11 cellular contexts compared by ENCODE assay signal in genomic region chr1:101002551-101002950, GRCh38. TPM values are rescaled to one million over a fixed set of nuclear protein-coding genes. Genes with fewer than 3 reads are reported as not detected.
DNase-seq lines count a peak whose midpoint lies in the region; ATAC-seq and TF ChIP-seq lines count a peak whose summit lies in the region.
"Had no signal": no experiment of that assay in that cellular context is flagged by ENCODE, and none has a peak within 500 bp of the region (broad histone marks: within the 10 kb centered on the region; RNA-seq: fewer than 3 reads in every experiment).

No MANE protein-coding gene starts in this region.

- peaks cover 0 to 36% (median 6%) of the 10 kb centered on the region in 6 donors for H3K36me3 ChIP-seq in spleen
- no peaks in the 10 kb centered on the region for H3K36me3 ChIP-seq in neural progenitor cell

- no peak overlapping the region for H3K4me3 Mint-ChIP-seq in effector memory CD8-positive, alpha-beta T cell
- H3K4me3 Mint-ChIP-seq in neural progenitor cell = no peak overlapping the region

- ATAC-seq in effector memory CD8-positive, alpha-beta T cell (replicated peaks) = no peak
- ATAC-seq in HG03135 (IDR thresholded peaks at IDR 0.05; ENCODE audit: unreplicated experiment) = no peak

- peaks cover 13 to 31% of the 10 kb centered on the region in 2 donors for H3K4me1 Mint-ChIP-seq in effector memory CD8-positive, alpha-beta T cell (ENCODE audit: low read depth in 2 of 2)
- peaks cover 8% of the 10 kb centered on the region for H3K4me1 Mint-ChIP-seq in neural progenitor cell

- H3K4me2 ChIP-seq in neural progenitor cell = no peak overlapping the region

- TF ChIP-seq CTCF in spleen (IDR thresholded peaks at IDR 0.05 in 8 of 11, conservative IDR thresholded peaks at IDR 0.05 in 3 of 11) (no peak), neural progenitor cell (IDR thresholded peaks at IDR 0.05) (no peak)

- H4K20me1 ChIP-seq in neural progenitor cell (ENCODE audit: low read depth) = no peaks in the 10 kb centered on the region

- no peaks in the 10 kb centered on the region for H3K79me2 ChIP-seq in neural progenitor cell (ENCODE audit: low read depth)

- no peaks in the 10 kb centered on the region for H3K9me3 ChIP-seq in spleen
- H3K9me3 ChIP-seq in neural progenitor cell (ENCODE audit: low read depth) = no peaks in the 10 kb centered on the region

- H3K9ac ChIP-seq in neural progenitor cell = no peak overlapping the region

- H3K4me3 ChIP-seq in spleen (no peak overlapping the region), neural progenitor cell (no peak overlapping the region)

- H3K4me1 ChIP-seq in spleen = peaks cover 0 to 60% (median 28%) of the 10 kb centered on the region in 6 donors
- peaks cover 5% of the 10 kb centered on the region for H3K4me1 ChIP-seq in neural progenitor cell

- no peaks in the 10 kb centered on the region for H3K27me3 Mint-ChIP-seq in effector memory CD8-positive, alpha-beta T cell
- H3K27me3 Mint-ChIP-seq in neural progenitor cell (ENCODE audit: insufficient read depth, low read depth) = no peaks in the 10 kb centered on the region

- 9 to 20% (median 17%) methylated on average over 2 of the region's 2 CpGs for WGBS in spleen, 5 donors

- H3K27ac ChIP-seq in spleen (peak overlapping the region in 7 of 8 donors; percentile 24 to 87 (median 78)), neural progenitor cell (no peak overlapping the region)
- H3K27ac ChIP-seq: 22Rv1, VCaP had no signal

- H3K36me3 Mint-ChIP-seq in effector memory CD8-positive, alpha-beta T cell (ENCODE audit: insufficient read depth) = peaks cover 8% of the 10 kb centered on the region
- peaks cover 21% of the 10 kb centered on the region for H3K36me3 Mint-ChIP-seq in neural progenitor cell

- intact Hi-C loops in spleen (cut with DNase I; ENCODE audit: low total_unique reads) = no loop called here

- TF ChIP-seq POLR2A in spleen (IDR thresholded peaks at IDR 0.05) = no peak

- H3K27me3 ChIP-seq in spleen (replicated peaks in 1 of 7) = no peaks in the 10 kb centered on the region
- no peaks in the 10 kb centered on the region for H3K27me3 ChIP-seq in neural progenitor cell

- no peak overlapping the region for H2AFZ ChIP-seq in neural progenitor cell (replicated peaks)

- H3K9me3 Mint-ChIP-seq in effector memory CD8-positive, alpha-beta T cell = no peaks in the 10 kb centered on the region
- H3K9me3 Mint-ChIP-seq in neural progenitor cell = no peaks in the 10 kb centered on the region

- peak; percentile 21 for DNase-seq in DMS53 (lab: John Stamatoyannopoulos, UW)
- DNase-seq in DMS53 treated with DMSO at 0.1 percent for 48 hours (lab: John Stamatoyannopoulos, UW; ENCODE audit: unreplicated experiment) = no peak
- peak; percentile 69 for DNase-seq in MV-4-11 (lab: John Stamatoyannopoulos, UW)
- DNase-seq in effector memory CD8-positive, alpha-beta T cell = no peak
- DNase-seq in spleen = no peak
- no peak for DNase-seq in activated CD4-positive, alpha-beta T cell treated with anti-CD3 and anti-CD28 coated beads for 48 hours
- DNase-seq in neural progenitor cell (ENCODE audit: low spot score) = no peak
- DNase-seq: MM.1S had no signal

- H3F3A ChIP-seq in neural progenitor cell (ENCODE audit: low read depth) = no peaks in the 10 kb centered on the region

- H3K27ac Mint-ChIP-seq in effector memory CD8-positive, alpha-beta T cell = peak overlapping the region; percentile 32 to 59
- H3K27ac Mint-ChIP-seq in neural progenitor cell = no peak overlapping the region

RNA-seq across cellular contexts. Expression of gene DPH5, which starts 23.0 kb away (rescaled TPM):
- total RNA-seq in spleen (10 to 100 TPM; 19.3 to 31.7 (median 24.5) TPM), neural progenitor cell (ENCODE audit: low replicate concordance) (63.3 and 99.4 TPM in 2 replicates)
- polyA plus RNA-seq in spleen = 10 to 100 TPM; 45.9 to 60.0 (median 49.8) TPM

Comparison
In these comparisons a context has a peak if more than half of its experiments do, and no peak if none do; other contexts are left out.
1. DNase-seq: peak in DMS53 (single experiment) and MV-4-11 (single experiment); none in DMS53 treated with DMSO at 0.1 percent for 48 hours (single experiment), effector memory CD8-positive, alpha-beta T cell (0 of 3), spleen (single experiment), activated CD4-positive, alpha-beta T cell treated with anti-CD3 and anti-CD28 coated beads for 48 hours (single experiment) and neural progenitor cell (single experiment).